Comparison of ENCODE assay signal across 8 cellular contexts in the genomic region with DNA sequence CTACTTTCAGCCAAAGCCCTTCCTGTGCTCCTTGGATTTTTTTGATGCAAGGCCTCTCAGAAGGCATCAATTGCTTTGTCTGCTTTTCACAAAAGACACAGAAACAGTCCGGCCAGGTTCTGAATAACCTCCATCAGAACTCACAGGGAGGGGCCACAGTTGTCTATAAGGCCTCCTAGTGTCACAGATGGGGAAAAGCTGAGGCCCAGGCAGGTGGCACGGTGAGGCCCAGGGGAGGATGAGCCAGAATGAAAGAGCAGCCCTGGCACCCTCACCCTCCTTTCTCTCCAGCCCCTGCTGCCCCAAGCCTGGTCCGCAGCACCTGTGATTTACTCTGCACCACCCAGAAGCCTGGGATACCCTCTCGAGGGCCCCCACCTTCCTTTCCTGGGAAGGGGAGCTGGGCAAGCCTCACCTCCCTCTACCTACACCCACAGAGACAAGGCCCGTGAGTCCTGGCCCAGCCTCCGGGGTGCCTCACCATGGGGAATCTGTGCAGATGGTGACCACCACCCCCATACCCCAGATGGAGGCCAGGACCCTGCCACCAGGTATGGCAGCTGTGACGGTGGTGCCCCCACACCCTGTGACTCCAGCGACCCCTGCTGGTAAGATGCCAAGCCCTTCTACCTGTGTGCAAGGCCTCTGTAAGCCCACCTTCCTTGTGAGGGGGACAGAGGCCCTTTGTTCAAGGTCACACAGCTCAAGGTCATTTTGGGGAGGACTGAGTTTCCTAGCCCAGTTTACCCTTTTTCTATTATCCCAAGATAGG. TPM values are rescaled to one million over a fixed set of nuclear protein-coding genes. Genes with fewer than 3 reads are reported as not detected.
DNase-seq lines count a peak whose midpoint lies in the region; ATAC-seq and TF ChIP-seq lines count a peak whose summit lies in the region.

No MANE protein-coding gene starts in this region.

- H3K4me3 Mint-ChIP-seq in CD4-positive, alpha-beta T cell = no peak overlapping the region

- ATAC-seq in CD4-positive, alpha-beta T cell (ENCODE audit: poor library complexity) = peak; percentile 73
- ATAC-seq in omental fat pad (ENCODE audit: low FRiP score) = no peak

- no peaks in the 10 kb centered on the region for H3K27me3 Mint-ChIP-seq in CD4-positive, alpha-beta T cell

- no peaks in the 10 kb centered on the region for H3K9me3 Mint-ChIP-seq in CD4-positive, alpha-beta T cell

- H3K4me3 ChIP-seq in HL-60 (replicated peaks; ENCODE audit: insufficient read depth, low read length) = no peak overlapping the region
- H3K4me3 ChIP-seq in fibroblast of pulmonary artery (replicated peaks; ENCODE audit: low read depth, low read length) = no peak overlapping the region

- CTCF ChIA-PET in CD4-positive, alpha-beta T cell (lab: Charles Lee) = interaction anchor here (0.5 to 1.4 kb wide), 8 partner anchors 58 to 1060 kb away, joined by 3 to 8 read pairs (median 3); no protein-coding TSS in a partner anchor

- POLR2A ChIA-PET in CD4-positive, alpha-beta T cell (lab: Charles Lee) = no interaction called here

- intact Hi-C loops in CD4-positive, alpha-beta T cell (cut with DNase I, micrococcal nuclease) = loop anchor here (2.0 to 10.0 kb wide), 2 partner anchors 137 to 245 kb away; no protein-coding TSS in a partner anchor

- peak; percentile 49 to 74 (median 63) for DNase-seq in CD4-positive, alpha-beta T cell
- DNase-seq in HL-60 (ENCODE audit: low read depth in 1 of 2, low spot score in 1 of 2) = peak in 1 of 2 experiments; percentile 34
- peak; percentile 55 to 58 for DNase-seq in activated CD4-positive, alpha-beta T cell treated with anti-CD3 and anti-CD28 coated beads, Interleukin-2, amount 50 U/mL, for 4 hours
- DNase-seq in fibroblast of pulmonary artery (ENCODE audit: low read depth) = peak; percentile 12
- peak; percentile 54 for DNase-seq in stimulated activated CD4-positive, alpha-beta T cell treated with anti-CD3 and anti-CD28 coated beads, Interleukin-4, amount 100 ng/mL, for 24 hours
- DNase-seq in omental fat pad (ENCODE audit: low spot score) = no peak
- DNase-seq in NCI-H2107 treated with DMSO at 0.1 percent for 48 hours (lab: John Stamatoyannopoulos, UW; ENCODE audit: unreplicated experiment) = no peak
- no peak for DNase-seq in epidermal melanocyte (ENCODE audit: insufficient read length, low spot score)

- no peak overlapping the region for H3K27ac ChIP-seq in CD4-positive, alpha-beta T cell (ENCODE audit: low read depth, low read length)
- H3K27ac ChIP-seq in HL-60 (replicated peaks) = no peak overlapping the region

- no peaks in the 10 kb centered on the region for H3K4me1 Mint-ChIP-seq in CD4-positive, alpha-beta T cell (ENCODE audit: low read depth)

- H3K9me3 ChIP-seq in CD4-positive, alpha-beta T cell (ENCODE audit: control insufficient read depth, low read length) = no peaks in the 10 kb centered on the region

- no peaks in the 10 kb centered on the region for H3K27me3 ChIP-seq in CD4-positive, alpha-beta T cell (ENCODE audit: control insufficient read depth, insufficient read depth, low read length)
- H3K27me3 ChIP-seq in HL-60 (ENCODE audit: insufficient read depth, poor library complexity, severe bottlenecking) = no peaks in the 10 kb centered on the region

- TF ChIP-seq CTCF in CD4-positive, alpha-beta T cell (IDR thresholded peaks at IDR 0.05) = peak; percentile 66
- TF ChIP-seq CTCF in HL-60 (IDR thresholded peaks at IDR 0.05; ENCODE audit: insufficient read depth, low read length) = peak; percentile 50
- peak; percentile 33 for TF ChIP-seq CTCF in fibroblast of pulmonary artery (IDR thresholded peaks at IDR 0.05; ENCODE audit: low read length, missing control alignments)
- TF ChIP-seq CTCF in omental fat pad (IDR thresholded peaks at IDR 0.05) = no peak

- no peaks in the 10 kb centered on the region for H3K36me3 Mint-ChIP-seq in CD4-positive, alpha-beta T cell (ENCODE audit: low read depth)

- no peak overlapping the region for H3K27ac Mint-ChIP-seq in CD4-positive, alpha-beta T cell

RNA-seq across cellular contexts. Expression of a gene that starts 26.2 kb away (rescaled TPM):
- 1 to 10 TPM; 4.1 to 4.3 TPM for total RNA-seq in CD4-positive, alpha-beta T cell
- total RNA-seq in omental fat pad = 10 to 100 TPM in 1 of 4 donors, 1 to 10 TPM in 3; 4.2 to 15.8 (median 7.0) TPM

RNA-seq across cellular contexts. Expression of a gene that starts 38.6 kb away (rescaled TPM):
- total RNA-seq in CD4-positive, alpha-beta T cell = 10 to 100 TPM; 25.6 to 26.6 TPM
- total RNA-seq in omental fat pad = 10 to 100 TPM in 2 of 4 donors, 1 to 10 TPM in 2; 4.4 to 20.6 (median 10.4) TPM

Comparison
In these comparisons a context has a peak if more than half of its experiments do, and no peak if none do; other contexts are left out.
1. DNase-seq: peak in CD4-positive, alpha-beta T cell (10 of 10), activated CD4-positive, alpha-beta T cell treated with anti-CD3 and anti-CD28 coated beads, Interleukin-2, amount 50 U/mL, for 4 hours (2 of 2), fibroblast of pulmonary artery (single experiment) and stimulated activated CD4-positive, alpha-beta T cell treated with anti-CD3 and anti-CD28 coated beads, Interleukin-4, amount 100 ng/mL, for 24 hours (single experiment); none in omental fat pad (single experiment), NCI-H2107 treated with DMSO at 0.1 percent for 48 hours (single experiment) and epidermal melanocyte (single experiment).
2. CTCF ChIP-seq: peak in CD4-positive, alpha-beta T cell (single experiment), HL-60 (single experiment) and fibroblast of pulmonary artery (single experiment); none in omental fat pad (0 of 3).